25 cellular contexts compared by ENCODE assay signal in genomic region chr6:3418521-3419060, GRCh38. TPM values are rescaled to one million over a fixed set of nuclear protein-coding genes. Genes with fewer than 3 reads are reported as not detected.
DNase-seq lines count a peak whose midpoint lies in the region; ATAC-seq and TF ChIP-seq lines count a peak whose summit lies in the region.
"Had no signal": no experiment of that assay in that cellular context is flagged by ENCODE, and none has a peak within 500 bp of the region (broad histone marks: within the 10 kb centered on the region; RNA-seq: fewer than 3 reads in every experiment).

No MANE protein-coding gene starts in this region.

- peak overlapping the region; percentile 63 for H3K4me3 Mint-ChIP-seq in Caco-2 (ENCODE audit: unreplicated experiment)
- H3K4me3 Mint-ChIP-seq: activated CD4-positive, alpha-beta T cell treated with anti-CD3 and anti-CD28 coated beads, Interleukin-2, amount 10 ng/mL, durations not matched to agents 24 days and 14 days; IgD-negative memory B cell; immature natural killer cell; nephron progenitor cell had no signal

- H3K27me3 ChIP-seq in Caco-2 (replicated peaks; ENCODE audit: control insufficient read depth, insufficient read depth, low read length) = no peaks in the 10 kb centered on the region
- no peaks in the 10 kb centered on the region for H3K27me3 ChIP-seq in breast epithelium
- H3K27me3 ChIP-seq: heart left ventricle, sigmoid colon, transverse colon had no signal

- peak overlapping the region; percentile 98 for H3K27ac Mint-ChIP-seq in Caco-2 (ENCODE audit: unreplicated experiment)
- H3K27ac Mint-ChIP-seq: activated CD4-positive, alpha-beta T cell treated with anti-CD3 and anti-CD28 coated beads, Interleukin-2, amount 10 ng/mL, durations not matched to agents 24 days and 14 days; IgD-negative memory B cell; immature natural killer cell; nephron progenitor cell had no signal

- peak; percentile 70 for ATAC-seq in mucosa of descending colon
- ATAC-seq: A549; heart left ventricle; stimulated activated naive CD8-positive, alpha-beta T cell treated with anti-CD3 and anti-CD28 coated beads, Interleukin-15, Interleukin-2, amounts not matched to agents 100 U/mL and 50 U/mL, for 24 hours had no signal

- no peak overlapping the region for H3K4me3 ChIP-seq in Caco-2 (ENCODE audit: low read depth, low read length)
- no peak overlapping the region for H3K4me3 ChIP-seq in mucosa of descending colon
- H3K4me3 ChIP-seq in breast epithelium = no peak overlapping the region
- H3K4me3 ChIP-seq: A549, cardiac muscle cell, HAP-1, heart left ventricle, sigmoid colon, transverse colon had no signal

- POLR2A ChIA-PET in Caco-2 (lab: Charles Lee) = interaction anchor here (0.6 kb wide), 1 partner anchor 419 kb away, joined by 3 read pairs; no protein-coding TSS in a partner anchor

- TF ChIP-seq POLR2A in breast epithelium (IDR thresholded peaks at IDR 0.05) = no peak

- no peak for TF ChIP-seq CTCF in Caco-2 (IDR thresholded peaks at IDR 0.05; ENCODE audit: insufficient read depth in 1 of 2, low read depth in 1 of 2, low read length in 1 of 2, severe bottlenecking in 1 of 2, unreplicated experiment in 1 of 2)
- no peak for TF ChIP-seq CTCF in mucosa of descending colon (IDR thresholded peaks at IDR 0.05)
- no peak for TF ChIP-seq CTCF in breast epithelium (IDR thresholded peaks at IDR 0.05)

- H3K9me3 ChIP-seq in Caco-2 (no peaks in the 10 kb centered on the region; the same call in 1 of the 2 replicates), mucosa of descending colon (no peaks in the 10 kb centered on the region), breast epithelium (no peaks in the 10 kb centered on the region)
- H3K9me3 ChIP-seq: A549, HAP-1, heart left ventricle, sigmoid colon, transverse colon had no signal

- H3K4me1 ChIP-seq in Caco-2 (peaks cover 86% of the 10 kb centered on the region), mucosa of descending colon (ENCODE audit: low read depth) (peaks cover 14% of the 10 kb centered on the region), breast epithelium (no peaks in the 10 kb centered on the region)
- H3K4me1 ChIP-seq: HAP-1 had no signal

- peak overlapping the region; percentile 59 for H3K27ac ChIP-seq in epithelial cell of prostate
- H3K27ac ChIP-seq in caudate nucleus (ENCODE audit: low read depth, low read length) = no peak overlapping the region
- no peak overlapping the region for H3K27ac ChIP-seq in breast epithelium
- H3K27ac ChIP-seq: cardiac muscle cell, heart left ventricle, sigmoid colon had no signal

- peak; percentile 79 to 83 for DNase-seq in Caco-2
- DNase-seq in NCI-H69 (lab: John Stamatoyannopoulos, UW) = peak; percentile 49
- DNase-seq in epithelial cell of prostate (ENCODE audit: low read depth, low spot score) = no peak
- peak in 1 of 3 donors; percentile 48 for DNase-seq in mucosa of descending colon
- DNase-seq in caudate nucleus (lab: John Stamatoyannopoulos, UW) = no peak
- no peak for DNase-seq in breast epithelium (ENCODE audit: low spot score in 2 of 2)
- no peak for DNase-seq in DMS114 treated with DMSO at 0.1 percent for 48 hours (lab: John Stamatoyannopoulos, UW; ENCODE audit: unreplicated experiment)
- DNase-seq in inferior parietal cortex (ENCODE audit: extremely low spot score) = no peak
- DNase-seq: activated CD4-positive, alpha-beta T cell treated with anti-CD3 and anti-CD28 coated beads, Interleukin-2, amount 10 ng/mL, durations not matched to agents 24 days and 14 days; heart left ventricle; immature natural killer cell; mesenchymal stem cell; NCI-H1694 treated with DMSO at 0.1 percent for 48 hours; NCI-H446; nephron progenitor cell; posterior cingulate gyrus; sigmoid colon; stimulated activated CD4-positive, alpha-beta T cell treated with anti-CD3 and anti-CD28 coated beads, Interleukin-2, amount 100 ng/mL, for 24 hours; stimulated activated naive CD8-positive, alpha-beta T cell treated with anti-CD3 and anti-CD28 coated beads, Interleukin-15, Interleukin-2, amounts not matched to agents 100 U/mL and 50 U/mL, for 24 hours; SW 1271; transverse colon had no signal

- H3K36me3 ChIP-seq in Caco-2 (ENCODE audit: control insufficient read depth, insufficient read depth, low read length) (no peaks in the 10 kb centered on the region), mucosa of descending colon (ENCODE audit: low read depth) (no peaks in the 10 kb centered on the region), breast epithelium (no peaks in the 10 kb centered on the region)
- H3K36me3 ChIP-seq: cardiac muscle cell, HAP-1, heart left ventricle, transverse colon had no signal

- H3K36me3 Mint-ChIP-seq in Caco-2 (ENCODE audit: insufficient read depth, unreplicated experiment) = peaks cover 31% of the 10 kb centered on the region
- H3K36me3 Mint-ChIP-seq: IgD-negative memory B cell, immature natural killer cell had no signal

- CTCF ChIA-PET in Caco-2 (lab: Charles Lee) = interaction anchor here (0.6 to 0.7 kb wide), 2 partner anchors 15 to 35 kb away, joined by 3 read pairs; no protein-coding TSS in a partner anchor

- H3K27me3 Mint-ChIP-seq in Caco-2 (ENCODE audit: insufficient read depth, unreplicated experiment) = no peaks in the 10 kb centered on the region

- intact Hi-C loops in Caco-2 (cut with micrococcal nuclease; ENCODE audit: unreplicated experiment) = loop anchor here (1.0 kb wide), 3 partner anchors 8 to 37 kb away; no protein-coding TSS in a partner anchor
- intact Hi-C loops in mucosa of descending colon (cut with DNase I, micrococcal nuclease) = no loop called here
- intact Hi-C loops in breast epithelium (cut with DNase I; ENCODE audit: low total_unique reads) = no loop called here

- BruUV-seq in Caco-2 (replicated peaks; lab: Mats Ljungman, UMichigan) = no TSS peak

- peaks cover 57% of the 10 kb centered on the region for H3K4me1 Mint-ChIP-seq in Caco-2 (ENCODE audit: low read depth, unreplicated experiment)
- H3K4me1 Mint-ChIP-seq: immature natural killer cell had no signal

- H3K9me3 Mint-ChIP-seq in Caco-2 (ENCODE audit: unreplicated experiment) = no peaks in the 10 kb centered on the region
- H3K9me3 Mint-ChIP-seq: activated CD4-positive, alpha-beta T cell treated with anti-CD3 and anti-CD28 coated beads, Interleukin-2, amount 10 ng/mL, durations not matched to agents 24 days and 14 days; IgD-negative memory B cell; immature natural killer cell; nephron progenitor cell had no signal

RNA-seq across cellular contexts. Expression of gene SLC22A23, which starts 38.3 kb away (rescaled TPM):
- total RNA-seq in Caco-2 (2022) (44.9 and 45.5 TPM in 2 replicates), mucosa of descending colon (100 to 1,000 TPM in 1 of 3 donors, 10 to 100 TPM in 2; 61.5 to 160 (median 74.7) TPM), breast epithelium (10 to 100 TPM; 10.9 to 26.3 (median 22.9) TPM)

Comparison
In these comparisons a context has a peak if more than half of its experiments do, and no peak if none do; other contexts are left out.
1. DNase-seq: peak in Caco-2 (2 of 2) and NCI-H69 (single experiment); none in epithelial cell of prostate (single experiment), caudate nucleus (0 of 61), breast epithelium (0 of 2), DMS114 treated with DMSO at 0.1 percent for 48 hours (single experiment) and inferior parietal cortex (single experiment).